In the genomic region with DNA sequence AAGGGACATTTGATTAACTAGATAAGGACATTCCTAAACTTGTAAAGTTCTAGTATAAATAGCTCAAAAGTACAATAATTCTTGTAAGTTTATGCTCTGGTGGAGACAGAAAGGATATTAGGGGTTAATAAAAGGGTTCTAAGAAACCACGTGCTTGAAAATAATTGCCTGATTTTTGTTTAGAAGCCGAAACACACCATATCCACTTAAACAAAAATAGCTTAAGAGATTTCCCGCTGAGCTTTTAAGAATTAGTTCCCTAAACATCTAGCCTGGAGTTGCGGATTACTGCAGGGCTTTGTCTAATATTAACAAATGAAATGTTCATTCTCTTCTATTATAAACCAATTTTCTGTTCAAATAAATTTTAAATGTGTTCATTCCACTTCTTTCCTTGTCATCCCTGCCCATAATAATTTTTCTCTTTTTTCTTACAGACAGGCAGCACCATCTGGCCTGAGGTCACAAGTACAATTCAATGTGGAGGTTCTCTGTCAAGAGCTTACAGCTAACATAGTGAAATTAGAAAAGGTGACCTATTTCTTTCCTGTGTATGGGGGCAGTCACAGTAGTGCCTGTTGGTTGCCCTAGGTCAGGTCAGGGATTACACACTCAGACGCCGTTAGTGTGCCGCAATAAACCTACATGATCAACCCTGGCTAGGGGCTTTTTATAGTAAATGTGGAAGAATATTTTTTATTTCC, we compare ENCODE assay signal across 19 cellular contexts.
DNase-seq lines count a peak whose midpoint lies in the region; ATAC-seq, FAIRE-seq and TF ChIP-seq lines count a peak whose summit lies in the region.
"Had no signal": no experiment of that assay in that cellular context is flagged by ENCODE, and none has a peak within 500 bp of the region (broad histone marks: within the 10 kb centered on the region; RNA-seq: fewer than 3 reads in every experiment).

No MANE protein-coding gene starts in this region.

- H3K4me1 ChIP-seq in cardiac muscle cell (ENCODE audit: low read depth) (peaks cover 18% of the 10 kb centered on the region), right cardiac atrium (ENCODE audit: control insufficient read depth, insufficient read depth, low read length) (no peaks in the 10 kb centered on the region), transverse colon (peaks cover 0 to 6% (median 0%) of the 10 kb centered on the region in 4 donors), HepG2 (ENCODE audit: insufficient read depth, low read length) (no peaks in the 10 kb centered on the region)

- no peak overlapping the region for H2AFZ ChIP-seq in HepG2 (ENCODE audit: low read length)

- H3K27ac Mint-ChIP-seq in brain, result peak overlapping the region in 4 of 5 experiments; percentile 60 to 76 (median 64)
- peak overlapping the region; percentile 48 for H3K27ac Mint-ChIP-seq in nephron progenitor cell
- H3K27ac Mint-ChIP-seq: activated naive CD4-positive, alpha-beta T cell treated with anti-CD3 and anti-CD28 coated beads for 36 hours; endodermal cell had no signal

- H3K27me3 ChIP-seq in cardiac muscle cell (no peaks in the 10 kb centered on the region), right cardiac atrium (ENCODE audit: control insufficient read depth, insufficient read depth) (no peaks in the 10 kb centered on the region), transverse colon (no peaks in the 10 kb centered on the region), HepG2 (ENCODE audit: control insufficient read depth in 1 of 2, insufficient read depth in 2 of 2, low read length in 2 of 2) (no peaks in the 10 kb centered on the region)

- TF ChIP-seq POLR2A in transverse colon (IDR thresholded peaks at IDR 0.05), result no peak
- no peak for TF ChIP-seq POLR2A in HepG2 (IDR thresholded peaks at IDR 0.05; ENCODE audit: insufficient read depth in 1 of 2, low read depth in 2 of 2, low read length in 2 of 2)

- WGBS in right cardiac atrium, result 68% methylated on average over 7 of the region's 7 CpGs
- whole genome bisulfite sequencing in transverse colon (ENCODE audit: low coverage in 1 of 2), 2 donors, result 71 to 77% methylated on average over 7 of the region's 7 CpGs
- 94% methylated on average over 7 of the region's 7 CpGs for WGBS in HepG2 (ENCODE audit: low lambda C conversion rate)

- TF ChIP-seq CTCF in cardiac muscle cell (IDR thresholded peaks at IDR 0.05; ENCODE audit: low read depth, low read length) (no peak), brain (conservative IDR thresholded peaks at IDR 0.05) (no peak), nephron progenitor cell (IDR thresholded peaks at IDR 0.05) (no peak), transverse colon (IDR thresholded peaks at IDR 0.05) (no peak), HepG2 (CRISPR knock-in tag; IDR thresholded peaks at IDR 0.05) (no peak)

- in situ Hi-C loops in transverse colon (cut with MboI; ENCODE audit: low pct_ligation_motif_present in 1 of 4, low pct_unique_long_range_greater_than_20kb in 1 of 4, low sequenced_read_pairs in 3 of 4) (no loop called here), HepG2 (cut with HindIII; ENCODE audit: extremely low pct_ligation_motif_present, low pct_unique_long_range_greater_than_20kb) (no loop called here)

- H3K9me3 Mint-ChIP-seq in brain (no peaks in the 10 kb centered on the region), nephron progenitor cell (peaks cover under 1% of the 10 kb centered on the region)
- H3K9me3 Mint-ChIP-seq: activated naive CD4-positive, alpha-beta T cell treated with anti-CD3 and anti-CD28 coated beads for 36 hours; CD4-positive, CD25-positive, alpha-beta regulatory T cell; endodermal cell had no signal

- H3K36me3 Mint-ChIP-seq in brain (no peaks in the 10 kb centered on the region), nephron progenitor cell (ENCODE audit: low read depth) (peaks cover 48% of the 10 kb centered on the region)

- no peak for ATAC-seq in right cardiac atrium
- ATAC-seq in left colon, result no peak
- no peak for ATAC-seq in HepG2

- H3K79me2 ChIP-seq in HepG2 (ENCODE audit: insufficient read depth, low read length), result no peaks in the 10 kb centered on the region

- peak overlapping the region; percentile 73 for H3K27ac ChIP-seq in cardiac muscle cell
- no peak overlapping the region for H3K27ac ChIP-seq in right cardiac atrium (ENCODE audit: low read length)
- H3K27ac ChIP-seq in transverse colon, result peak overlapping the region; percentile 28 to 39 (median 32)
- H3K27ac ChIP-seq in HepG2 (ENCODE audit: extremely low read length, insufficient read depth, low read length), result no peak overlapping the region

- H3K4me2 ChIP-seq in HepG2 (ENCODE audit: low read depth, low read length), result no peak overlapping the region

- intact Hi-C loops in right cardiac atrium (cut with DNase I) (no loop called here), transverse colon (cut with DNase I; ENCODE audit: low total_unique reads) (no loop called here), left colon (cut with DNase I, micrococcal nuclease) (no loop called here), HepG2 (cut with micrococcal nuclease; ENCODE audit: unreplicated experiment) (no loop called here)

- H4K20me1 ChIP-seq in HepG2 (ENCODE audit: insufficient read depth, low read length), result no peaks in the 10 kb centered on the region

- TF ChIP-seq EP300 in transverse colon (IDR thresholded peaks at IDR 0.05; ENCODE audit: low read depth), result no peak
- TF ChIP-seq EP300 in HepG2 (IDR thresholded peaks at IDR 0.05; ENCODE audit: low read depth in 2 of 2, low read length in 2 of 2), result no peak
- TF ChIP-seq EP300 in HepG2 (CRISPR knock-in tag; IDR thresholded peaks at IDR 0.05; ENCODE audit: borderline replicate concordance), result no peak

- no peak for TF ChIP-seq RAD21 in HepG2 (CRISPR knock-in tag; IDR thresholded peaks at IDR 0.05)

- H3K27me3 Mint-ChIP-seq in brain (peaks cover 4% of the 10 kb centered on the region), nephron progenitor cell (ENCODE audit: low read depth, poor library complexity) (no peaks in the 10 kb centered on the region)
- H3K27me3 Mint-ChIP-seq: CD4-positive, CD25-positive, alpha-beta regulatory T cell had no signal

- POLR2A ChIA-PET in HepG2 (lab: Yijun Ruan, JAX), result interaction anchor here (1.0 kb wide), 1 partner anchor 16 kb away, joined by 3 read pairs; no protein-coding TSS in a partner anchor

- H3K4me3 Mint-ChIP-seq in brain (no peak overlapping the region), nephron progenitor cell (no peak overlapping the region)
- H3K4me3 Mint-ChIP-seq: activated naive CD4-positive, alpha-beta T cell treated with anti-CD3 and anti-CD28 coated beads for 36 hours; CD4-positive, CD25-positive, alpha-beta regulatory T cell; endodermal cell had no signal

- peaks cover 37% of the 10 kb centered on the region for H3K4me1 Mint-ChIP-seq in brain
- peaks cover 54% of the 10 kb centered on the region for H3K4me1 Mint-ChIP-seq in nephron progenitor cell

- FAIRE-seq in HepG2 (lab: Jason Lieb, UNC), result no peak
- FAIRE-seq: bronchial epithelial cell had no signal

- H3K4me3 ChIP-seq in cardiac muscle cell, result no peak overlapping the region
- H3K4me3 ChIP-seq in right cardiac atrium (ENCODE audit: low read length), result no peak overlapping the region
- no peak overlapping the region for H3K4me3 ChIP-seq in transverse colon
- no peak overlapping the region for H3K4me3 ChIP-seq in HepG2 (replicated peaks in 1 of 3; ENCODE audit: insufficient read depth in 1 of 3, low read depth in 2 of 3, low read length in 3 of 3)
- H3K4me3 ChIP-seq: lung had no signal

- H3K36me3 ChIP-seq in cardiac muscle cell (peaks cover 22% of the 10 kb centered on the region), transverse colon (peaks cover 0 to 75% (median 22%) of the 10 kb centered on the region in 4 donors), HepG2 (replicated peaks in 1 of 2; ENCODE audit: control insufficient read depth in 1 of 2, insufficient read depth in 2 of 2, low read length in 2 of 2) (peaks cover 5 to 49% of the 10 kb centered on the region in 2 experiments; a peak in 4 of 5 replicates)

- DNase-seq in cardiac muscle cell (ENCODE audit: low read depth in 1 of 2, low spot score in 1 of 2) (no peak), right cardiac atrium (no peak), nephron progenitor cell (no peak), transverse colon (no peak), left colon (no peak), NCI-H1092 treated with DMSO at 0.1 percent for 48 hours (lab: John Stamatoyannopoulos, UW) (no peak), HepG2 (ENCODE audit: low spot score) (no peak)
- DNase-seq: activated CD8-positive, alpha-beta memory T cell treated with anti-CD3 and anti-CD28 coated beads, Interleukin-2, amount 50 U/mL, for 48 hours; activated naive CD4-positive, alpha-beta T cell treated with anti-CD3 and anti-CD28 coated beads for 36 hours; CD4-positive, CD25-positive, alpha-beta regulatory T cell; endodermal cell; foreskin fibroblast; H7; NCI-H2081 treated with DMSO at 0.1 percent for 48 hours; SHP77 treated with DMSO at 0.1 percent for 48 hours; stimulated activated CD4-positive, alpha-beta T cell treated with anti-CD3 and anti-CD28 coated beads, Interleukin-4, amount 100 ng/mL, for 24 hours had no signal

- H3K9me3 ChIP-seq in cardiac muscle cell (ENCODE audit: low read depth) (no peaks in the 10 kb centered on the region), right cardiac atrium (ENCODE audit: control insufficient read depth, low read length) (no peaks in the 10 kb centered on the region), transverse colon (no peaks in the 10 kb centered on the region), HepG2 (ENCODE audit: low read length) (no peaks in the 10 kb centered on the region)

- no TSS peak for BruUV-seq in HepG2 (replicated peaks; lab: Mats Ljungman, UMichigan)

- CTCF ChIA-PET in HepG2 (lab: Yijun Ruan, JAX; ENCODE audit: low intra/inter-chr PET ratio, low total read pairs), result no interaction called here

- H3K9ac ChIP-seq in HepG2 (ENCODE audit: insufficient read depth, low read depth, low read length), result no peak overlapping the region

TF ChIP-seq in HepG2, 621 proteins besides CTCF, POLR2A, EP300 and RAD21 (continues in another document):
- TF ChIP-seq ZNF263 (CRISPR knock-in tag; IDR thresholded peaks at IDR 0.05) (no peak), ZNF749 (CRISPR knock-in tag; IDR thresholded peaks at IDR 0.05; ENCODE audit: borderline replicate concordance) (no peak), TMF1 (CRISPR knock-in tag; IDR thresholded peaks at IDR 0.05; ENCODE audit: low read depth) (no peak), PAX8 (CRISPR knock-in tag; IDR thresholded peaks at IDR 0.05; ENCODE audit: borderline replicate concordance) (no peak)

Comparison
In these comparisons a context has a peak if more than half of its experiments do, and no peak if none do; other contexts are left out.
1. H3K27ac ChIP-seq: peak in cardiac muscle cell (single experiment) and transverse colon (4 of 4); none in right cardiac atrium (single experiment) and HepG2 (single experiment).